8 cellular contexts compared by ENCODE assay signal in the genomic region with DNA sequence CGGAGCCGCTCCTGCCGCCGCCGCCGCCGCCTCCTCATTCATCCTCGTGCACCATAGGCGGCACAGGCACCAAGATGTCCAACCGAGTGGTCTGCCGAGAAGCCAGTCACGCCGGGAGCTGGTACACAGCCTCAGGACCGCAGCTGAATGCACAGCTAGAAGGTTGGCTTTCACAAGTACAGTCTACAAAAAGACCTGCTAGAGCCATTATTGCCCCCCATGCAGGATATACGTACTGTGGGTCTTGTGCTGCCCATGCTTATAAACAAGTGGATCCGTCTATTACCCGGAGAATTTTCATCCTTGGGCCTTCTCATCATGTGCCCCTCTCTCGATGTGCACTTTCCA. TPM values are rescaled to one million over a fixed set of nuclear protein-coding genes. Genes with fewer than 3 reads are reported as not detected.
DNase-seq lines count a peak whose midpoint lies in the region; ATAC-seq and TF ChIP-seq lines count a peak whose summit lies in the region.
"Not testable (repeated sequence)": the region's sequence is repeated elsewhere in the genome, so short reads cannot be mapped to it uniquely, and the experiment has no call there.

No MANE protein-coding gene starts in this region.

- POLR2A ChIA-PET in BJ (lab: Charles Lee), result interaction anchor here (0.6 kb wide), 1 partner anchor 124 kb away, joined by 4 read pairs; no protein-coding TSS in a partner anchor

- not testable (repeated sequence) for H3K27me3 ChIP-seq in BJ (ENCODE audit: control insufficient read depth, insufficient read depth, low read length); HL-60 (ENCODE audit: insufficient read depth, poor library complexity, severe bottlenecking); SJSA1 (replicated peaks); left ventricle myocardium inferior (ENCODE audit: low read depth)

- H3K4me3 ChIP-seq in BJ (ENCODE audit: low read depth, low read length) (peak overlapping the region; percentile 32), HL-60 (replicated peaks; ENCODE audit: insufficient read depth, low read length) (peak overlapping the region; percentile 32; the same call in 1 of the 2 replicates), SJSA1 (peak overlapping the region; percentile 30), coronary artery (peak overlapping the region; percentile 75), left ventricle myocardium inferior (peak overlapping the region; percentile 70)

- H3K4me1 Mint-ChIP-seq in nephron progenitor cell, result peaks cover 15% of the 10 kb centered on the region
- peaks cover 33% of the 10 kb centered on the region for H3K4me1 Mint-ChIP-seq in stimulated activated naive CD8-positive, alpha-beta T cell treated with anti-CD3 and anti-CD28 coated beads, Interleukin-15, amount 100 ng/mL, for 72 hours

- peak overlapping the region; percentile 85 for H3K4me3 Mint-ChIP-seq in nephron progenitor cell
- peak overlapping the region; percentile 93 to 96 for H3K4me3 Mint-ChIP-seq in stimulated activated naive CD8-positive, alpha-beta T cell treated with anti-CD3 and anti-CD28 coated beads, Interleukin-15, amount 100 ng/mL, for 72 hours

- ATAC-seq in stimulated activated naive CD8-positive, alpha-beta T cell treated with anti-CD3 and anti-CD28 coated beads, Interleukin-15, amount 100 ng/mL, for 72 hours, result not testable (repeated sequence)

- DNase-seq in BJ (ENCODE audit: low read depth); HL-60 (ENCODE audit: low read depth in 1 of 2, low spot score in 1 of 2); SJSA1 (ENCODE audit: low read depth in 1 of 2, low spot score in 2 of 2); coronary artery (ENCODE audit: low spot score); left ventricle myocardium inferior; nephron progenitor cell: not testable (repeated sequence)
- peak; percentile 60 for DNase-seq in activated effector memory CD4-positive, alpha-beta T cell treated with anti-CD3 and anti-CD28 coated beads, Interleukin-2, amount 50 U/mL, for 16 hours
- DNase-seq in stimulated activated naive CD8-positive, alpha-beta T cell treated with anti-CD3 and anti-CD28 coated beads, Interleukin-15, amount 100 ng/mL, for 72 hours, result peak in 1 of 2 donors; percentile 18

- intact Hi-C loops in left ventricle myocardium inferior (cut with micrococcal nuclease), result not testable (repeated sequence)

- not testable (repeated sequence) for H3K9me3 Mint-ChIP-seq in nephron progenitor cell; stimulated activated naive CD8-positive, alpha-beta T cell treated with anti-CD3 and anti-CD28 coated beads, Interleukin-15, amount 100 ng/mL, for 72 hours

- H3K27me3 Mint-ChIP-seq in nephron progenitor cell (ENCODE audit: low read depth, poor library complexity), result peaks cover 57% of the 10 kb centered on the region
- not testable (repeated sequence) for H3K27me3 Mint-ChIP-seq in stimulated activated naive CD8-positive, alpha-beta T cell treated with anti-CD3 and anti-CD28 coated beads, Interleukin-15, amount 100 ng/mL, for 72 hours

- H3K27ac Mint-ChIP-seq in nephron progenitor cell, result not testable (repeated sequence)
- H3K27ac Mint-ChIP-seq in stimulated activated naive CD8-positive, alpha-beta T cell treated with anti-CD3 and anti-CD28 coated beads, Interleukin-15, amount 100 ng/mL, for 72 hours, result peak overlapping the region; percentile 95 to 97

- CTCF ChIA-PET in BJ (lab: Yijun Ruan, JAX), result interaction anchor here (0.9 kb wide), 1 partner anchor 12 kb away, joined by 4 read pairs; no protein-coding TSS in a partner anchor

- H3K27ac ChIP-seq in HL-60 (replicated peaks); SJSA1; left ventricle myocardium inferior (replicated peaks): not testable (repeated sequence)
- H3K27ac ChIP-seq in coronary artery, result peak overlapping the region in 1 of 2 donors; percentile 83

- not testable (repeated sequence) for TF ChIP-seq CTCF in BJ (IDR thresholded peaks at IDR 0.05; ENCODE audit: insufficient read depth, low read depth, low read length); HL-60 (IDR thresholded peaks at IDR 0.05; ENCODE audit: insufficient read depth, low read length); coronary artery (IDR thresholded peaks at IDR 0.05); left ventricle myocardium inferior (IDR thresholded peaks at IDR 0.05; ENCODE audit: borderline replicate concordance); nephron progenitor cell (IDR thresholded peaks at IDR 0.05)

- H3K36me3 Mint-ChIP-seq in nephron progenitor cell (ENCODE audit: low read depth), result not testable (repeated sequence)

- not testable (repeated sequence) for H3K9me3 ChIP-seq in SJSA1 (replicated peaks); left ventricle myocardium inferior (replicated peaks)

- not testable (repeated sequence) for H3K36me3 ChIP-seq in BJ (ENCODE audit: control insufficient read depth, insufficient read depth, low read length); SJSA1; left ventricle myocardium inferior

- peaks cover 53% of the 10 kb centered on the region for H3K4me1 ChIP-seq in SJSA1 (replicated peaks)
- H3K4me1 ChIP-seq in left ventricle myocardium inferior, result peaks cover 36% of the 10 kb centered on the region

RNA-seq across cellular contexts. Expression of gene CBR3, which starts 4.5 kb away (rescaled TPM):
- 11.3 and 13.5 TPM in 2 replicates for polyA plus RNA-seq in BJ (2011; rRNA removed)
- 2.9 and 4.2 TPM in 2 replicates for polyA minus RNA-seq in BJ (2011; rRNA and poly(A)+ RNA removed)
- 22.0 and 30.0 TPM in 2 replicates for total RNA-seq in SJSA1 (2014; rRNA removed; shearing (Covaris generic))
- 2.0 TPM for total RNA-seq in left ventricle myocardium inferior

RNA-seq across cellular contexts. Expression of gene DOP1B, which starts 26.2 kb away (rescaled TPM):
- polyA plus RNA-seq in BJ (2011; rRNA removed), result 6.2 and 8.5 TPM in 2 replicates
- 9.0 and 12.8 TPM in 2 replicates for polyA minus RNA-seq in BJ (2011; rRNA and poly(A)+ RNA removed)
- 1.4 and 5.7 TPM in 2 replicates for total RNA-seq in SJSA1 (2014; rRNA removed; shearing (Covaris generic))
- 13.6 TPM for total RNA-seq in left ventricle myocardium inferior
